Comparison of ENCODE assay signal across 19 cellular contexts in genomic region chr18:28032177-28032576, GRCh38.
DNase-seq lines count a peak whose midpoint lies in the region; TF ChIP-seq lines count a peak whose summit lies in the region.
"Had no signal": no experiment of that assay in that cellular context is flagged by ENCODE, and none has a peak within 500 bp of the region (broad histone marks: within the 10 kb centered on the region; RNA-seq: fewer than 3 reads in every experiment).

No MANE protein-coding gene starts in this region.

- no peaks in the 10 kb centered on the region for H3K27me3 ChIP-seq in spleen (replicated peaks in 1 of 7)
- H3K27me3 ChIP-seq: BLaER1 treated with 17β-estradiol and CSF1 and Interleukin-3, amounts not matched to agents 10 nM and 100 nM; MG63 had no signal

- no peaks in the 10 kb centered on the region for H3K27me3 Mint-ChIP-seq in activated T-helper 2 cell treated with anti-CD3 and anti-CD28 coated beads, Interferon-gamma antibody, Interleukin-2, Interleukin-4, amounts not matched to agents 10 μg/mL and 5 μg/mL and 100 μg/mL, durations not matched to agents 14 hours and 24 hours and 36 hours (ENCODE audit: low read depth)
- H3K27me3 Mint-ChIP-seq: CD4-positive, alpha-beta memory T cell had no signal

- no peak for TF ChIP-seq POLR2A in spleen (IDR thresholded peaks at IDR 0.05)

- no peak overlapping the region for H3K4me3 ChIP-seq in spleen
- H3K4me3 ChIP-seq: BLaER1 treated with 17β-estradiol and CSF1 and Interleukin-3, amounts not matched to agents 10 nM and 100 nM; MG63; SK-N-MC had no signal

- H3K27ac ChIP-seq in spleen = no peak overlapping the region
- H3K27ac ChIP-seq: BLaER1 treated with 17β-estradiol and CSF1 and Interleukin-3, amounts not matched to agents 10 nM and 100 nM; SK-N-MC had no signal

- peak; percentile 12 for DNase-seq in EL
- DNase-seq in LHCN-M2 (ENCODE audit: low read depth) = peak; percentile 15
- peak; percentile 18 for DNase-seq in dermis blood vessel endothelial cell
- peak; percentile 11 for DNase-seq in iris pigment epithelial cell (ENCODE audit: low read depth)
- no peak for DNase-seq in HT-29 (ENCODE audit: low spot score)
- no peak for DNase-seq in activated T-helper 2 cell treated with anti-CD3 and anti-CD28 coated beads, Interferon-gamma antibody, Interleukin-2, Interleukin-4, amounts not matched to agents 10 μg/mL and 5 μg/mL and 100 μg/mL, durations not matched to agents 14 hours and 24 hours and 36 hours (ENCODE audit: low spot score)
- DNase-seq in spleen = no peak
- DNase-seq: Caco-2; CD4-positive, alpha-beta memory T cell; DMS 273 treated with DMSO at 0.1 percent for 48 hours; Karpas-422; MG63; NCI-H1417 treated with DMSO at 0.1 percent for 48 hours; NCI-H187; NCI-H446; NCI-H526; SHP77 had no signal

- TF ChIP-seq CTCF in spleen (IDR thresholded peaks at IDR 0.05 in 8 of 11, conservative IDR thresholded peaks at IDR 0.05 in 3 of 11) = no peak

- no peaks in the 10 kb centered on the region for H3K36me3 ChIP-seq in spleen
- H3K36me3 ChIP-seq: BLaER1 treated with 17β-estradiol and CSF1 and Interleukin-3, amounts not matched to agents 10 nM and 100 nM; MG63 had no signal

- H3K4me3 Mint-ChIP-seq in activated T-helper 2 cell treated with anti-CD3 and anti-CD28 coated beads, Interferon-gamma antibody, Interleukin-2, Interleukin-4, amounts not matched to agents 10 μg/mL and 5 μg/mL and 100 μg/mL, durations not matched to agents 14 hours and 24 hours and 36 hours (ENCODE audit: low read depth) = no peak overlapping the region
- H3K4me3 Mint-ChIP-seq: CD4-positive, alpha-beta memory T cell had no signal

- no peaks in the 10 kb centered on the region for H3K4me1 Mint-ChIP-seq in activated T-helper 2 cell treated with anti-CD3 and anti-CD28 coated beads, Interferon-gamma antibody, Interleukin-2, Interleukin-4, amounts not matched to agents 10 μg/mL and 5 μg/mL and 100 μg/mL, durations not matched to agents 14 hours and 24 hours and 36 hours (ENCODE audit: low read depth)
- H3K4me1 Mint-ChIP-seq: CD4-positive, alpha-beta memory T cell had no signal

- 54 to 72% (median 70%) methylated on average over 2 of the region's 2 CpGs for WGBS in spleen, 5 donors

- no peaks in the 10 kb centered on the region for H3K9me3 ChIP-seq in spleen
- H3K9me3 ChIP-seq: BLaER1 treated with 17β-estradiol and CSF1 and Interleukin-3, amounts not matched to agents 10 nM and 100 nM; Caco-2; MG63 had no signal

- H3K9me3 Mint-ChIP-seq in activated T-helper 2 cell treated with anti-CD3 and anti-CD28 coated beads, Interferon-gamma antibody, Interleukin-2, Interleukin-4, amounts not matched to agents 10 μg/mL and 5 μg/mL and 100 μg/mL, durations not matched to agents 14 hours and 24 hours and 36 hours = peaks cover 15% of the 10 kb centered on the region

- no peaks in the 10 kb centered on the region for H3K36me3 Mint-ChIP-seq in activated T-helper 2 cell treated with anti-CD3 and anti-CD28 coated beads, Interferon-gamma antibody, Interleukin-2, Interleukin-4, amounts not matched to agents 10 μg/mL and 5 μg/mL and 100 μg/mL, durations not matched to agents 14 hours and 24 hours and 36 hours (ENCODE audit: low read depth)
- H3K36me3 Mint-ChIP-seq: CD4-positive, alpha-beta memory T cell had no signal

- no peak overlapping the region for H3K27ac Mint-ChIP-seq in activated T-helper 2 cell treated with anti-CD3 and anti-CD28 coated beads, Interferon-gamma antibody, Interleukin-2, Interleukin-4, amounts not matched to agents 10 μg/mL and 5 μg/mL and 100 μg/mL, durations not matched to agents 14 hours and 24 hours and 36 hours
- H3K27ac Mint-ChIP-seq: CD4-positive, alpha-beta memory T cell had no signal

- intact Hi-C loops in activated T-helper 2 cell treated with anti-CD3 and anti-CD28 coated beads, Interferon-gamma antibody, Interleukin-2, Interleukin-4, amounts not matched to agents 10 μg/mL and 5 μg/mL and 100 μg/mL, durations not matched to agents 14 hours and 24 hours and 36 hours (cut with micrococcal nuclease) = no loop called here
- intact Hi-C loops in spleen (cut with DNase I; ENCODE audit: low total_unique reads) = no loop called here

- no peaks in the 10 kb centered on the region for H3K4me1 ChIP-seq in spleen
- H3K4me1 ChIP-seq: BLaER1 treated with 17β-estradiol and CSF1 and Interleukin-3, amounts not matched to agents 10 nM and 100 nM; Caco-2 had no signal

Comparison
In these comparisons a context has a peak if more than half of its experiments do, and no peak if none do; other contexts are left out.
1. DNase-seq: peak in EL (single experiment), LHCN-M2 (single experiment), dermis blood vessel endothelial cell (single experiment) and iris pigment epithelial cell (single experiment); none in HT-29 (single experiment), activated T-helper 2 cell treated with anti-CD3 and anti-CD28 coated beads, Interferon-gamma antibody, Interleukin-2, Interleukin-4, amounts not matched to agents 10 μg/mL and 5 μg/mL and 100 μg/mL, durations not matched to agents 14 hours and 24 hours and 36 hours (single experiment) and spleen (single experiment).